Comparison of ENCODE assay signal across 1 cellular context in genomic region chr12:20757-21156, GRCh38.
A peak's percentile ranks its signal among the peaks of the same experiment; 100 is the strongest.
TF ChIP-seq lines count a peak whose summit lies in the region.

No MANE protein-coding gene starts in this region.

TF ChIP-seq in HepG2, 621 proteins besides CTCF, POLR2A, EP300 and RAD21 (continued from another document and continues in another):
- TF ChIP-seq HINFP (CRISPR knock-in tag; IDR thresholded peaks at IDR 0.05; ENCODE audit: low read depth) (peak; percentile 78), ZNF317 (CRISPR knock-in tag; IDR thresholded peaks at IDR 0.05) (no peak), ZNF263 (CRISPR knock-in tag; IDR thresholded peaks at IDR 0.05) (peak; percentile 95), ZNF282 (IDR thresholded peaks at IDR 0.05; ENCODE audit: partially characterized antibody) (no peak), MED1 (CRISPR knock-in tag; IDR thresholded peaks at IDR 0.05) (peak; percentile 71), MIER3 (CRISPR knock-in tag; IDR thresholded peaks at IDR 0.05; ENCODE audit: borderline replicate concordance) (0 out of 2 replicates have a peak, but pooled peaks have one; percentile 49), U2AF2 (IDR thresholded peaks at IDR 0.05; ENCODE audit: low read depth, low read length) (no peak), RFXAP (CRISPR knock-in tag; IDR thresholded peaks at IDR 0.05; ENCODE audit: borderline replicate concordance) (peak; percentile 61; the same call in 1 of the 2 replicates), ZBTB38 (CRISPR knock-in tag; IDR thresholded peaks at IDR 0.05) (0 out of 2 replicates have a peak, but pooled peaks have one; percentile 30), PRDM15 (CRISPR knock-in tag; IDR thresholded peaks at IDR 0.05) (peak; percentile 98), ZNF362 (CRISPR knock-in tag; IDR thresholded peaks at IDR 0.05; ENCODE audit: borderline replicate concordance) (0 out of 2 replicates have a peak, but pooled peaks have one; percentile 5), PHF21A (CRISPR knock-in tag; IDR thresholded peaks at IDR 0.05) (peak; percentile 71), NFE2L2 (IDR thresholded peaks at IDR 0.05; ENCODE audit: low read length) (no peak), YEATS2 (CRISPR knock-in tag; IDR thresholded peaks at IDR 0.05; ENCODE audit: borderline replicate concordance) (no peak), GATA4 (IDR thresholded peaks at IDR 0.05; ENCODE audit: borderline replicate concordance, low read depth) (no peak), ZSCAN21 (CRISPR knock-in tag; IDR thresholded peaks at IDR 0.05; ENCODE audit: borderline replicate concordance) (peak; percentile 87; the same call in 1 of the 2 replicates), HMG20A (CRISPR knock-in tag; IDR thresholded peaks at IDR 0.05; ENCODE audit: borderline replicate concordance) (peak; percentile 58; the same call in 1 of the 2 replicates), ZSCAN20 (CRISPR knock-in tag; IDR thresholded peaks at IDR 0.05; ENCODE audit: borderline replicate concordance) (peak; percentile 71; the same call in 1 of the 2 replicates), HDAC2 (CRISPR knock-in tag; IDR thresholded peaks at IDR 0.05) (peak; percentile 83), SYNCRIP (IDR thresholded peaks at IDR 0.05; ENCODE audit: insufficient read depth, low read depth, low read length) (no peak), XBP1 (CRISPR knock-in tag; IDR thresholded peaks at IDR 0.05) (no peak), SOX5 (CRISPR knock-in tag; IDR thresholded peaks at IDR 0.05; ENCODE audit: borderline replicate concordance) (peak; percentile 75), SAP130 (CRISPR knock-in tag; IDR thresholded peaks at IDR 0.05; ENCODE audit: low read depth) (peak; percentile 93), TEAD2 (CRISPR knock-in tag; IDR thresholded peaks at IDR 0.05) (no peak), POLR2G (IDR thresholded peaks at IDR 0.05; ENCODE audit: low read depth, low read length) (peak; percentile 55), ZNF564 (CRISPR knock-in tag; IDR thresholded peaks at IDR 0.05) (0 out of 2 replicates have a peak, but pooled peaks have one; percentile 22), ZNF224 (CRISPR knock-in tag; IDR thresholded peaks at IDR 0.05) (peak; percentile 26; the same call in 1 of the 2 replicates), ZNF503 (CRISPR knock-in tag; IDR thresholded peaks at IDR 0.05) (peak; percentile 49; the same call in 1 of the 2 replicates), TCF7 (IDR thresholded peaks at IDR 0.05; ENCODE audit: low read depth) (0 out of 2 replicates have a peak, but pooled peaks have one; percentile 14), IRF2 (CRISPR knock-in tag; IDR thresholded peaks at IDR 0.05) (peak; percentile 91), YY1 (IDR thresholded peaks at IDR 0.05; ENCODE audit: insufficient read depth, insufficient replicate concordance, low read depth, low read length) (peak; percentile 46), TOPORS (CRISPR knock-in tag; IDR thresholded peaks at IDR 0.05) (no peak), ZNF225 (CRISPR knock-in tag; IDR thresholded peaks at IDR 0.05) (no peak), AFF4 (CRISPR knock-in tag; IDR thresholded peaks at IDR 0.05) (no peak), REL (CRISPR knock-in tag; conservative IDR thresholded peaks at IDR 0.05) (no peak), ZMYM4 (CRISPR knock-in tag; IDR thresholded peaks at IDR 0.05) (peak; percentile 79), TRIM22 (IDR thresholded peaks at IDR 0.05) (no peak), ZNF780A (CRISPR knock-in tag; IDR thresholded peaks at IDR 0.05) (no peak), ZMYM2 (CRISPR knock-in tag; IDR thresholded peaks at IDR 0.05) (no peak), TCF7L2 (IDR thresholded peaks at IDR 0.05; ENCODE audit: low read depth, low read length) (no peak), DDIT3 (CRISPR knock-in tag; IDR thresholded peaks at IDR 0.05) (no peak), ATF2 (CRISPR knock-in tag; IDR thresholded peaks at IDR 0.05) (peak; percentile 76; the same call in 1 of the 2 replicates), GRHL1 (CRISPR knock-in tag; conservative IDR thresholded peaks at IDR 0.05) (no peak), SNAPC5 (CRISPR knock-in tag; IDR thresholded peaks at IDR 0.05; ENCODE audit: borderline replicate concordance) (0 out of 2 replicates have a peak, but pooled peaks have one; percentile 41), ASH2L (IDR thresholded peaks at IDR 0.05; ENCODE audit: insufficient read length, low read depth, low read length) (peak; percentile 32), KLF13 (CRISPR knock-in tag; IDR thresholded peaks at IDR 0.05) (no peak), RELA (CRISPR knock-in tag; IDR thresholded peaks at IDR 0.05) (no peak), IKZF5 (CRISPR knock-in tag; IDR thresholded peaks at IDR 0.05) (peak; percentile 40; the same call in 1 of the 2 replicates)
